27 cellular contexts compared by ENCODE assay signal in genomic region chr17:12566281-12567002, GRCh38.
DNase-seq lines count a peak whose midpoint lies in the region; ATAC-seq and TF ChIP-seq lines count a peak whose summit lies in the region.
"Had no signal": no experiment of that assay in that cellular context is flagged by ENCODE, and none has a peak within 500 bp of the region (broad histone marks: within the 10 kb centered on the region; RNA-seq: fewer than 3 reads in every experiment).

No MANE protein-coding gene starts in this region.

- no peak overlapping the region for H3K9ac ChIP-seq in endodermal cell (ENCODE audit: extremely low read depth, low read length, poor library complexity, severe bottlenecking)

- H3K27ac ChIP-seq in endodermal cell (ENCODE audit: low read depth, low read length), result no peak overlapping the region
- H3K27ac ChIP-seq: HL-60, PC-9, vagina had no signal

- no peaks in the 10 kb centered on the region for H3K9me3 Mint-ChIP-seq in endodermal cell
- H3K9me3 Mint-ChIP-seq in nephron progenitor cell, result peaks cover 14% of the 10 kb centered on the region
- H3K9me3 Mint-ChIP-seq in progenitor cell of endocrine pancreas (ENCODE audit: low read depth), result no peaks in the 10 kb centered on the region
- H3K9me3 Mint-ChIP-seq: dendritic cell treated with granulocyte-macrophage colony-stimulating factor and Interleukin-4, amounts not matched to agents 40 ng/mL and 50 ng/mL, for 4 days had no signal

- H3K36me3 ChIP-seq in H7 (replicated peaks; ENCODE audit: control insufficient read depth, insufficient read depth, low read length) (no peaks in the 10 kb centered on the region), endodermal cell (ENCODE audit: control insufficient read depth, insufficient read depth, low read length) (no peaks in the 10 kb centered on the region)
- H3K36me3 ChIP-seq: vagina had no signal

- no peak overlapping the region for H3K4me3 Mint-ChIP-seq in endodermal cell
- H3K4me3 Mint-ChIP-seq in nephron progenitor cell, result peak overlapping the region; percentile 25
- H3K4me3 Mint-ChIP-seq in progenitor cell of endocrine pancreas (ENCODE audit: low read depth), result no peak overlapping the region
- H3K4me3 Mint-ChIP-seq: activated CD4-positive, alpha-beta T cell treated with anti-CD3 and anti-CD28 coated beads for 36 hours; B cell; CD8-positive, alpha-beta T cell; dendritic cell treated with granulocyte-macrophage colony-stimulating factor and Interleukin-4, amounts not matched to agents 40 ng/mL and 50 ng/mL, for 4 days had no signal

- H3K9me3 ChIP-seq in endodermal cell (ENCODE audit: control insufficient read depth, low read length), result no peaks in the 10 kb centered on the region
- H3K9me3 ChIP-seq: vagina had no signal

- H3K27me3 ChIP-seq in H7 (ENCODE audit: control insufficient read depth, insufficient read depth, low read length) (no peaks in the 10 kb centered on the region), endodermal cell (ENCODE audit: control insufficient read depth, insufficient read depth, low read length, poor library complexity, severe bottlenecking) (no peaks in the 10 kb centered on the region)
- H3K27me3 ChIP-seq: vagina had no signal

- peak; percentile 58 for DNase-seq in DMS 273 (lab: John Stamatoyannopoulos, UW; ENCODE audit: unreplicated experiment)
- DNase-seq in H7, result peak; percentile 36
- peak; percentile 70 for DNase-seq in endodermal cell
- DNase-seq in nephron progenitor cell, result peak; percentile 22
- no peak for DNase-seq in progenitor cell of endocrine pancreas (ENCODE audit: low spot score, unreplicated experiment)
- DNase-seq: activated CD4-positive, alpha-beta T cell treated with anti-CD3 and anti-CD28 coated beads for 36 hours; CD8-positive, alpha-beta T cell; EL; KG1; mammary epithelial cell; NCI-H1092 treated with DMSO at 0.1 percent for 48 hours; NCI-H187; NCI-H524 treated with DMSO at 0.1 percent for 48 hours; NK-92 treated with Interleukin-12 subunit alpha and Interleukin-12 subunit beta, amount 100 ng/mL, for 24 hours; PC-9; right cardiac atrium; stimulated activated CD4-positive, alpha-beta T cell treated with anti-CD3 and anti-CD28 coated beads, Interleukin-1b, Interleukin-23, amount 100 ng/mL, for 48 hours; stimulated activated naive CD8-positive, alpha-beta T cell treated with anti-CD3 and anti-CD28 coated beads, Interleukin-15, Interleukin-2, amounts not matched to agents 100 U/mL and 50 U/mL, for 24 hours had no signal

- 67 to 69% methylated on average over 4 to 7 of the region's 7 CpGs for WGBS in endodermal cell (ENCODE audit: insufficient coverage in 1 of 2, insufficient read length in 1 of 2), 2 experiments

- TF ChIP-seq CTCF in endodermal cell (conservative IDR thresholded peaks at IDR 0.05) (no peak), nephron progenitor cell (IDR thresholded peaks at IDR 0.05) (no peak), progenitor cell of endocrine pancreas (IDR thresholded peaks at IDR 0.05; ENCODE audit: unreplicated experiment) (no peak)

- H3K27me3 Mint-ChIP-seq in endodermal cell (ENCODE audit: insufficient read depth) (no peaks in the 10 kb centered on the region), nephron progenitor cell (ENCODE audit: low read depth, poor library complexity) (no peaks in the 10 kb centered on the region), progenitor cell of endocrine pancreas (peaks cover 10% of the 10 kb centered on the region)
- H3K27me3 Mint-ChIP-seq: activated CD4-positive, alpha-beta T cell treated with anti-CD3 and anti-CD28 coated beads for 36 hours; dendritic cell treated with granulocyte-macrophage colony-stimulating factor and Interleukin-4, amounts not matched to agents 40 ng/mL and 50 ng/mL, for 4 days had no signal

- H3K27ac Mint-ChIP-seq in endodermal cell (no peak overlapping the region), nephron progenitor cell (peak overlapping the region; percentile 89), progenitor cell of endocrine pancreas (no peak overlapping the region)
- H3K27ac Mint-ChIP-seq: activated CD4-positive, alpha-beta T cell treated with anti-CD3 and anti-CD28 coated beads for 36 hours; B cell; CD8-positive, alpha-beta T cell; dendritic cell treated with granulocyte-macrophage colony-stimulating factor and Interleukin-4, amounts not matched to agents 40 ng/mL and 50 ng/mL, for 4 days had no signal

- peaks cover 32% of the 10 kb centered on the region for H3K4me1 Mint-ChIP-seq in endodermal cell
- peaks cover 43% of the 10 kb centered on the region for H3K4me1 Mint-ChIP-seq in nephron progenitor cell
- H3K4me1 Mint-ChIP-seq in progenitor cell of endocrine pancreas (ENCODE audit: low read depth), result peaks cover 5% of the 10 kb centered on the region
- H3K4me1 Mint-ChIP-seq: activated CD4-positive, alpha-beta T cell treated with anti-CD3 and anti-CD28 coated beads for 36 hours; B cell had no signal

- no peaks in the 10 kb centered on the region for H3K36me3 Mint-ChIP-seq in endodermal cell (ENCODE audit: low read depth)
- H3K36me3 Mint-ChIP-seq in nephron progenitor cell (ENCODE audit: low read depth), result no peaks in the 10 kb centered on the region
- no peaks in the 10 kb centered on the region for H3K36me3 Mint-ChIP-seq in progenitor cell of endocrine pancreas (ENCODE audit: insufficient read depth)
- H3K36me3 Mint-ChIP-seq: CD8-positive, alpha-beta T cell had no signal

- peaks cover 11% of the 10 kb centered on the region for H3K4me1 ChIP-seq in endodermal cell (ENCODE audit: control insufficient read depth, insufficient read depth, low read length)
- H3K4me1 ChIP-seq: vagina had no signal

- H3K4me3 ChIP-seq in H7 (ENCODE audit: insufficient read depth, low read depth, low read length) (no peak overlapping the region), endodermal cell (ENCODE audit: low read length) (no peak overlapping the region)
- H3K4me3 ChIP-seq: PC-9, vagina had no signal

- ATAC-seq in GM21423 (IDR thresholded peaks at IDR 0.05; ENCODE audit: unreplicated experiment) (no peak), HG03039 (IDR thresholded peaks at IDR 0.05; ENCODE audit: unreplicated experiment) (no peak), HG02571 (IDR thresholded peaks at IDR 0.05; ENCODE audit: unreplicated experiment) (no peak)
- ATAC-seq: activated CD4-positive, alpha-beta T cell treated with anti-CD3 and anti-CD28 coated beads for 36 hours; activated naive CD4-positive, alpha-beta T cell treated with anti-CD3 and anti-CD28 coated beads, Interleukin-2, amount 50 U/mL, for 72 hours; CD8-positive, alpha-beta T cell; esophagus mucosa; stimulated activated naive CD8-positive, alpha-beta T cell treated with anti-CD3 and anti-CD28 coated beads, Interleukin-15, Interleukin-2, amounts not matched to agents 100 U/mL and 50 U/mL, for 24 hours had no signal
